In the genomic region with DNA sequence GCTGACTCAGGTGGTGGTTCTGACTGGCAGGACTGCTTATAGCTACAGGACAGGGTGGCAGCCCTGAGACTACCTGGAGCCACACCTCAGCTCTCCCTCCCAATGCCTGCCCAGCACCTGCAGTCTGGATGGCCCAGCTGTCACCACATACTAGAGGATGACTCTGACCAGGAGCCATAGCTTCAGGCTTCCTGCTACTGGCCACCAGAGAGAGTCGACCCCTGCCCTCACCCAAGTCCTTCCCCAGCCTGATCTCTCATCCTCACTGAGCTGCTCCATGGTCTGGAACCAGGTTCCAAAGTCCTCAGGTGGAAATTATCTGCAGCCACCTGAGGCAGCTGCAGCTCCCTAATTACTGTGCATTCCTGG, we compare ENCODE assay signal across 1 cellular context.
TF ChIP-seq lines count a peak whose summit lies in the region.

No MANE protein-coding gene starts in this region.

TF ChIP-seq in GM23338, 12 proteins besides CTCF, POLR2A, EP300 and RAD21:
- TF ChIP-seq, protein P1, sequence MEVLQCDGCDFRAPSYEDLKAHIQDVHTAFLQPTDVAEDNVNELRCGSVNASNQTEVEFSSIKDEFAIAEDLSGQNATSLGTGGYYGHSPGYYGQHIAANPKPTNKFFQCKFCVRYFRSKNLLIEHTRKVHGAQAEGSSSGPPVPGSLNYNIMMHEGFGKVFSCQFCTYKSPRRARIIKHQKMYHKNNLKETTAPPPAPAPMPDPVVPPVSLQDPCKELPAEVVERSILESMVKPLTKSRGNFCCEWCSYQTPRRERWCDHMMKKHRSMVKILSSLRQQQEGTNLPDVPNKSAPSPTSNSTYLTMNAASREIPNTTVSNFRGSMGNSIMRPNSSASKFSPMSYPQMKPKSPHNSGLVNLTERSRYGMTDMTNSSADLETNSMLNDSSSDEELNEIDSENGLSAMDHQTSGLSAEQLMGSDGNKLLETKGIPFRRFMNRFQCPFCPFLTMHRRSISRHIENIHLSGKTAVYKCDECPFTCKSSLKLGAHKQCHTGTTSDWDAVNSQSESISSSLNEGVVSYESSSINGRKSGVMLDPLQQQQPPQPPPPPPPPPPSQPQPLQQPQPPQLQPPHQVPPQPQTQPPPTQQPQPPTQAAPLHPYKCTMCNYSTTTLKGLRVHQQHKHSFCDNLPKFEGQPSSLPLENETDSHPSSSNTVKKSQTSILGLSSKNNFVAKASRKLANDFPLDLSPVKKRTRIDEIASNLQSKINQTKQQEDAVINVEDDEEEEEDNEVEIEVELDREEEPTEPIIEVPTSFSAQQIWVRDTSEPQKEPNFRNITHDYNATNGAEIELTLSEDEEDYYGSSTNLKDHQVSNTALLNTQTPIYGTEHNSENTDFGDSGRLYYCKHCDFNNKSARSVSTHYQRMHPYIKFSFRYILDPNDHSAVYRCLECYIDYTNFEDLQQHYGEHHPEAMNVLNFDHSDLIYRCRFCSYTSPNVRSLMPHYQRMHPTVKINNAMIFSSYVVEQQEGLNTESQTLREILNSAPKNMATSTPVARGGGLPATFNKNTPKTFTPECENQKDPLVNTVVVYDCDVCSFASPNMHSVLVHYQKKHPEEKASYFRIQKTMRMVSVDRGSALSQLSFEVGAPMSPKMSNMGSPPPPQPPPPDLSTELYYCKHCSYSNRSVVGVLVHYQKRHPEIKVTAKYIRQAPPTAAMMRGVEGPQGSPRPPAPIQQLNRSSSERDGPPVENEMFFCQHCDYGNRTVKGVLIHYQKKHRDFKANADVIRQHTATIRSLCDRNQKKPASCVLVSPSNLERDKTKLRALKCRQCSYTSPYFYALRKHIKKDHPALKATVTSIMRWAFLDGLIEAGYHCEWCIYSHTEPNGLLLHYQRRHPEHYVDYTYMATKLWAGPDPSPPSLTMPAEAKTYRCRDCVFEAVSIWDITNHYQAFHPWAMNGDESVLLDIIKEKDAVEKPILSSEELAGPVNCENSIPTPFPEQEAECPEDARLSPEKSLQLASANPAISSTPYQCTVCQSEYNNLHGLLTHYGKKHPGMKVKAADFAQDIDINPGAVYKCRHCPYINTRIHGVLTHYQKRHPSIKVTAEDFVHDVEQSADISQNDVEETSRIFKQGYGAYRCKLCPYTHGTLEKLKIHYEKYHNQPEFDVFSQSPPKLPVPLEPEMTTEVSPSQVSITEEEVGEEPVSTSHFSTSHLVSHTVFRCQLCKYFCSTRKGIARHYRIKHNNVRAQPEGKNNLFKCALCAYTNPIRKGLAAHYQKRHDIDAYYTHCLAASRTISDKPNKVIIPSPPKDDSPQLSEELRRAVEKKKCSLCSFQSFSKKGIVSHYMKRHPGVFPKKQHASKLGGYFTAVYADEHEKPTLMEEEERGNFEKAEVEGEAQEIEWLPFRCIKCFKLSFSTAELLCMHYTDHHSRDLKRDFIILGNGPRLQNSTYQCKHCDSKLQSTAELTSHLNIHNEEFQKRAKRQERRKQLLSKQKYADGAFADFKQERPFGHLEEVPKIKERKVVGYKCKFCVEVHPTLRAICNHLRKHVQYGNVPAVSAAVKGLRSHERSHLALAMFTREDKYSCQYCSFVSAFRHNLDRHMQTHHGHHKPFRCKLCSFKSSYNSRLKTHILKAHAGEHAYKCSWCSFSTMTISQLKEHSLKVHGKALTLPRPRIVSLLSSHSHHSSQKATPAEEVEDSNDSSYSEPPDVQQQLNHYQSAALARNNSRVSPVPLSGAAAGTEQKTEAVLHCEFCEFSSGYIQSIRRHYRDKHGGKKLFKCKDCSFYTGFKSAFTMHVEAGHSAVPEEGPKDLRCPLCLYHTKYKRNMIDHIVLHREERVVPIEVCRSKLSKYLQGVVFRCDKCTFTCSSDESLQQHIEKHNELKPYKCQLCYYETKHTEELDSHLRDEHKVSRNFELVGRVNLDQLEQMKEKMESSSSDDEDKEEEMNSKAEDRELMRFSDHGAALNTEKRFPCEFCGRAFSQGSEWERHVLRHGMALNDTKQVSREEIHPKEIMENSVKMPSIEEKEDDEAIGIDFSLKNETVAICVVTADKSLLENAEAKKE (CRISPR knock-in tag; IDR thresholded peaks at IDR 0.05) = no peak
- no peak for TF ChIP-seq CREB1 (CRISPR knock-in tag; IDR thresholded peaks at IDR 0.05; ENCODE audit: low read depth)
- no peak for TF ChIP-seq EZH2phosphoT487 (IDR thresholded peaks at IDR 0.05; ENCODE audit: unreplicated experiment)
- TF ChIP-seq ZNF331 (CRISPR knock-in tag; IDR thresholded peaks at IDR 0.05; ENCODE audit: low read depth) = no peak
- TF ChIP-seq, protein P2, sequence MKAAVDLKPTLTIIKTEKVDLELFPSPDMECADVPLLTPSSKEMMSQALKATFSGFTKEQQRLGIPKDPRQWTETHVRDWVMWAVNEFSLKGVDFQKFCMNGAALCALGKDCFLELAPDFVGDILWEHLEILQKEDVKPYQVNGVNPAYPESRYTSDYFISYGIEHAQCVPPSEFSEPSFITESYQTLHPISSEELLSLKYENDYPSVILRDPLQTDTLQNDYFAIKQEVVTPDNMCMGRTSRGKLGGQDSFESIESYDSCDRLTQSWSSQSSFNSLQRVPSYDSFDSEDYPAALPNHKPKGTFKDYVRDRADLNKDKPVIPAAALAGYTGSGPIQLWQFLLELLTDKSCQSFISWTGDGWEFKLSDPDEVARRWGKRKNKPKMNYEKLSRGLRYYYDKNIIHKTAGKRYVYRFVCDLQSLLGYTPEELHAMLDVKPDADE (IDR thresholded peaks at IDR 0.05) = no peak
TF ChIP-seq in GM23338: peak in this region for 0.
